1 cellular context compared by ENCODE assay signal in the genomic region with DNA sequence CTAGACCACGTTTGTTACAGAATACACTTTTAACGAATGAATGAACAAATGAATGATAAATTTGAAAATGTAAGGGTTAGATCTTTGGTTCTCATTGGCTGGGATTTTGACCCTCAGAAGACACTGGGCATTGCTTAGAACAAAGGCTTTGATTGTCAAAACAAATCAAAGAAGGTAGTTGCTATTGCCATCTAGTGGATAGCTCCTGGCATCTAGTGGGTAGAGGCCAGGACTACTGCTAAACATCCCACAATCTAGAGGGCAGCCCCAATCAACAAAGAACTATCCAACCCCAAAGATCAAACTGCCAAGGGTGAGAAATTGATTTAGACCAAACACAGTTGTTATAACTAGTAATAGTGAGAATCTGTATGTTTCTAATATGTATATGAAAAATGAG.
TF ChIP-seq lines count a peak whose summit lies in the region.

No MANE protein-coding gene starts in this region.

TF ChIP-seq in GM23338, 12 proteins besides CTCF, POLR2A, EP300 and RAD21 (continued from another document):
- TF ChIP-seq ZNF462 (CRISPR knock-in tag; IDR thresholded peaks at IDR 0.05) (no peak), JUNB (IDR thresholded peaks at IDR 0.05; ENCODE audit: unreplicated experiment) (no peak), EZH2phosphoT487 (IDR thresholded peaks at IDR 0.05; ENCODE audit: unreplicated experiment) (no peak), EZH2 (IDR thresholded peaks at IDR 0.05; ENCODE audit: low read depth, unreplicated experiment) (no peak), POLR2AphosphoS5 (IDR thresholded peaks at IDR 0.05; ENCODE audit: low read depth) (no peak), STAT1 (IDR thresholded peaks at IDR 0.05; ENCODE audit: unreplicated experiment) (no peak), ZNF114 (CRISPR knock-in tag; IDR thresholded peaks at IDR 0.05) (no peak), NANOG (IDR thresholded peaks at IDR 0.05; ENCODE audit: borderline replicate concordance) (no peak), ETS1 (IDR thresholded peaks at IDR 0.05) (no peak)
- TF ChIP-seq, protein P1, sequence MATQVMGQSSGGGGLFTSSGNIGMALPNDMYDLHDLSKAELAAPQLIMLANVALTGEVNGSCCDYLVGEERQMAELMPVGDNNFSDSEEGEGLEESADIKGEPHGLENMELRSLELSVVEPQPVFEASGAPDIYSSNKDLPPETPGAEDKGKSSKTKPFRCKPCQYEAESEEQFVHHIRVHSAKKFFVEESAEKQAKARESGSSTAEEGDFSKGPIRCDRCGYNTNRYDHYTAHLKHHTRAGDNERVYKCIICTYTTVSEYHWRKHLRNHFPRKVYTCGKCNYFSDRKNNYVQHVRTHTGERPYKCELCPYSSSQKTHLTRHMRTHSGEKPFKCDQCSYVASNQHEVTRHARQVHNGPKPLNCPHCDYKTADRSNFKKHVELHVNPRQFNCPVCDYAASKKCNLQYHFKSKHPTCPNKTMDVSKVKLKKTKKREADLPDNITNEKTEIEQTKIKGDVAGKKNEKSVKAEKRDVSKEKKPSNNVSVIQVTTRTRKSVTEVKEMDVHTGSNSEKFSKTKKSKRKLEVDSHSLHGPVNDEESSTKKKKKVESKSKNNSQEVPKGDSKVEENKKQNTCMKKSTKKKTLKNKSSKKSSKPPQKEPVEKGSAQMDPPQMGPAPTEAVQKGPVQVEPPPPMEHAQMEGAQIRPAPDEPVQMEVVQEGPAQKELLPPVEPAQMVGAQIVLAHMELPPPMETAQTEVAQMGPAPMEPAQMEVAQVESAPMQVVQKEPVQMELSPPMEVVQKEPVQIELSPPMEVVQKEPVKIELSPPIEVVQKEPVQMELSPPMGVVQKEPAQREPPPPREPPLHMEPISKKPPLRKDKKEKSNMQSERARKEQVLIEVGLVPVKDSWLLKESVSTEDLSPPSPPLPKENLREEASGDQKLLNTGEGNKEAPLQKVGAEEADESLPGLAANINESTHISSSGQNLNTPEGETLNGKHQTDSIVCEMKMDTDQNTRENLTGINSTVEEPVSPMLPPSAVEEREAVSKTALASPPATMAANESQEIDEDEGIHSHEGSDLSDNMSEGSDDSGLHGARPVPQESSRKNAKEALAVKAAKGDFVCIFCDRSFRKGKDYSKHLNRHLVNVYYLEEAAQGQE (IDR thresholded peaks at IDR 0.05; ENCODE audit: unreplicated experiment), result no peak
TF ChIP-seq in GM23338: peak in this region for 0.
